ENCODE assay signal across 11 cellular contexts in the genomic region with DNA sequence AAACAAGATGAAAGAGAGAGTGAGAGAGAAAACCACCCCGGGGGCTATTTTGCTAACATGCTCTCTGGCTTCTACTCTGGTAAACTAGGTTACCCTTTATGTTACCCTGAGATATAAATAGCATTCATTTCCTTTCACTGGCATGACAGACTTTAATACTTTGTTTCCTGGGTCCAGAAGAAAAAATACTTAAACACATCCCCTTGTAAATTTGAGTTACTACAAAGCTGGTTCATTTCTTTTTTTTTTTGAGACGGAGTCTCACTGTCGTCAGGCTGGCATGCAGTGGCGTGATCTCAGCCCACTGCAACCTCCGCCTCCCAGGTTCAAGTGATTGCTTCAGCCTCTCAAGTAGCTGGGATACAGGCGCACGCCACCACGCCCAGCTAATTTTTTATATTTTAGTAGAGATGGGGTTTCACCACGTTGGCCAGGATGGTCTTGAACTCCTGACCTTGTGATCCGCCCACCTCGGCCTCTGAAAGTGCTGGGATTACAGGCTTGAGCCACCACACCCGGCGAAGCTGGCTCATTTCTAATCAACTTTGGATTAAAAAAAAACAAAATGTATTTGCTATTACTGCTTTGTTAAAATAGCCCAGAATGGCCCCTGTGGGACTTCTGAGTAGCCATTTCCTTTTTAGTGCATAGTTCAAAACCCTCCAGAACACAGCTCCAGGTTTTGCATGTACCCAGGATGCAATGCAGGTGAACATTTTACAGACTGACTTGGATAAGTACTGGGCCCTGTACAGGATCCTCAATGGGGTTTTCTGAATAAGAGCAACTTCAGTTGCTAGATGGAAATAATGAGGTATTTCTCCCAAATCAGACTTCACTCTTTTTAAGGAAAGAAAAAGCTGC. TPM values are rescaled to one million over a fixed set of nuclear protein-coding genes. Genes with fewer than 3 reads are reported as not detected.
DNase-seq lines count a peak whose midpoint lies in the region; ATAC-seq and TF ChIP-seq lines count a peak whose summit lies in the region.
"Had no signal": no experiment of that assay in that cellular context is flagged by ENCODE, and none has a peak within 500 bp of the region (broad histone marks: within the 10 kb centered on the region; RNA-seq: fewer than 3 reads in every experiment).

No MANE protein-coding gene starts in this region.

- CTCF ChIA-PET in activated CD4-positive, alpha-beta T cell treated with anti-CD3 and anti-CD28 coated beads, Interleukin-2, amount 10 ng/mL, durations not matched to agents 7 days and 5 days (lab: Charles Lee): interaction anchor here (1.1 to 1.2 kb wide), 2 partner anchors 12 to 14 kb away, joined by 4 read pairs; no protein-coding TSS in a partner anchor
- CTCF ChIA-PET in SK-N-SH (lab: Yijun Ruan, JAX): interaction anchor here (1.3 to 1.4 kb wide), 2 partner anchors 12 to 67 kb away, joined by 3 read pairs; partner anchors contain the start of gene MTF1

- no peaks in the 10 kb centered on the region for H3K27me3 Mint-ChIP-seq in activated CD4-positive, alpha-beta T cell treated with anti-CD3 and anti-CD28 coated beads, Interleukin-2, amount 10 ng/mL, durations not matched to agents 7 days and 5 days
- H3K27me3 Mint-ChIP-seq in activated T-helper 17 cell treated with anti-CD3 and anti-CD28 coated beads, Interleukin-2, amount 50 U/mL, for 72 hours: no peaks in the 10 kb centered on the region

- H3K79me2 ChIP-seq in SK-N-SH (ENCODE audit: insufficient read depth): peaks cover 43% of the 10 kb centered on the region

- no peaks in the 10 kb centered on the region for H3K27me3 ChIP-seq in skeletal muscle tissue (ENCODE audit: control insufficient read depth in 3 of 3, insufficient read depth in 3 of 3, low read length in 3 of 3)
- no peaks in the 10 kb centered on the region for H3K27me3 ChIP-seq in SK-N-SH (ENCODE audit: insufficient read depth)

- H3K9me3 ChIP-seq in skeletal muscle tissue (ENCODE audit: control insufficient read depth in 3 of 3, low read length in 3 of 3) (no peaks in the 10 kb centered on the region), SK-N-SH (no peaks in the 10 kb centered on the region)

- no peak overlapping the region for H3K4me3 Mint-ChIP-seq in activated CD4-positive, alpha-beta T cell treated with anti-CD3 and anti-CD28 coated beads, Interleukin-2, amount 10 ng/mL, durations not matched to agents 7 days and 5 days
- H3K4me3 Mint-ChIP-seq in activated T-helper 17 cell treated with anti-CD3 and anti-CD28 coated beads, Interleukin-2, amount 50 U/mL, for 72 hours: peak overlapping the region; percentile 60

- no peak for TF ChIP-seq CTCF in SK-N-SH (IDR thresholded peaks at IDR 0.05)

- 85% methylated on average over 13 of the region's 13 CpGs for WGBS in SK-N-SH (ENCODE audit: low lambda C conversion rate)

- H3K4me1 Mint-ChIP-seq in activated CD4-positive, alpha-beta T cell treated with anti-CD3 and anti-CD28 coated beads, Interleukin-2, amount 10 ng/mL, durations not matched to agents 7 days and 5 days: peaks cover 56% of the 10 kb centered on the region
- H3K4me1 Mint-ChIP-seq in activated T-helper 17 cell treated with anti-CD3 and anti-CD28 coated beads, Interleukin-2, amount 50 U/mL, for 72 hours: peaks cover 31% of the 10 kb centered on the region

- H3K36me3 ChIP-seq in skeletal muscle tissue (ENCODE audit: control insufficient read depth in 3 of 3, insufficient read depth in 3 of 3, low read length in 3 of 3): peaks cover 0 to 5% (median 0%) of the 10 kb centered on the region in 3 donors
- H3K36me3 ChIP-seq in SK-N-SH (replicated peaks in 1 of 2; ENCODE audit: control insufficient read depth in 1 of 2, insufficient read depth in 2 of 2, low read length in 1 of 2): peaks cover 3 to 20% of the 10 kb centered on the region in 2 experiments

- DNase-seq in activated CD4-positive, alpha-beta T cell treated with anti-CD3 and anti-CD28 coated beads, Interleukin-2, amount 10 ng/mL, durations not matched to agents 7 days and 5 days: no peak
- no peak for DNase-seq in activated CD4-positive, alpha-beta T cell treated with anti-CD3 and anti-CD28 coated beads for 48 hours
- DNase-seq in SK-N-SH: no peak
- DNase-seq in activated effector memory CD4-positive, alpha-beta T cell treated with anti-CD3 and anti-CD28 coated beads, Interleukin-2, amount 50 U/mL, for 16 hours: no peak
- DNase-seq in NCI-H2029 (lab: John Stamatoyannopoulos, UW): no peak
- DNase-seq: ACHN, KBM-7 had no signal

- H3K27ac Mint-ChIP-seq in activated CD4-positive, alpha-beta T cell treated with anti-CD3 and anti-CD28 coated beads, Interleukin-2, amount 10 ng/mL, durations not matched to agents 7 days and 5 days: peak overlapping the region; percentile 58
- H3K27ac Mint-ChIP-seq in activated T-helper 17 cell treated with anti-CD3 and anti-CD28 coated beads, Interleukin-2, amount 50 U/mL, for 72 hours: peak overlapping the region; percentile 92

- TF ChIP-seq EP300 in SK-N-SH (IDR thresholded peaks at IDR 0.05; ENCODE audit: borderline replicate concordance in 1 of 2, low read depth in 1 of 2, low read length in 1 of 2): no peak

- ATAC-seq in HG02970 (IDR thresholded peaks at IDR 0.05; ENCODE audit: low FRiP score, unreplicated experiment): peak; percentile 34
- peak; percentile 40 for ATAC-seq in activated T-helper 17 cell treated with anti-CD3 and anti-CD28 coated beads, Interleukin-2, amount 50 U/mL, for 72 hours (replicated peaks)

- no peak overlapping the region for H3K4me2 ChIP-seq in SK-N-SH

- H3K27ac ChIP-seq in skeletal muscle tissue (ENCODE audit: low read depth, low read length) (peak overlapping the region; percentile 74), SK-N-SH (ENCODE audit: low read depth in 2 of 2, low read length in 1 of 2) (no peak overlapping the region)

- H3K4me1 ChIP-seq in skeletal muscle tissue (ENCODE audit: control insufficient read depth in 3 of 3, insufficient read depth in 3 of 3, low read length in 3 of 3) (peaks cover 23 to 29% (median 23%) of the 10 kb centered on the region in 3 donors), SK-N-SH (ENCODE audit: control insufficient read depth in 1 of 2, insufficient read depth in 2 of 2, low read depth in 1 of 2, low read length in 1 of 2) (peaks cover 5 to 6% of the 10 kb centered on the region in 2 experiments; a peak in 2 of 4 replicates)

- H3K9me3 Mint-ChIP-seq in activated CD4-positive, alpha-beta T cell treated with anti-CD3 and anti-CD28 coated beads, Interleukin-2, amount 10 ng/mL, durations not matched to agents 7 days and 5 days: no peaks in the 10 kb centered on the region
- H3K9me3 Mint-ChIP-seq in activated T-helper 17 cell treated with anti-CD3 and anti-CD28 coated beads, Interleukin-2, amount 50 U/mL, for 72 hours: no peaks in the 10 kb centered on the region

- H3K36me3 Mint-ChIP-seq in activated CD4-positive, alpha-beta T cell treated with anti-CD3 and anti-CD28 coated beads, Interleukin-2, amount 10 ng/mL, durations not matched to agents 7 days and 5 days (ENCODE audit: low read depth): peaks cover 20% of the 10 kb centered on the region
- H3K36me3 Mint-ChIP-seq in activated T-helper 17 cell treated with anti-CD3 and anti-CD28 coated beads, Interleukin-2, amount 50 U/mL, for 72 hours (ENCODE audit: low read depth): no peaks in the 10 kb centered on the region

- no peak for TF ChIP-seq RAD21 in SK-N-SH (IDR thresholded peaks at IDR 0.05; ENCODE audit: low read length)

- H2AFZ ChIP-seq in SK-N-SH (ENCODE audit: low read depth): no peak overlapping the region

- POLR2A ChIA-PET in activated CD4-positive, alpha-beta T cell treated with anti-CD3 and anti-CD28 coated beads, Interleukin-2, amount 10 ng/mL, durations not matched to agents 7 days and 5 days (lab: Charles Lee): no interaction called here
- POLR2A ChIA-PET in SK-N-SH (lab: Yijun Ruan, JAX): no interaction called here

- H3K9me2 ChIP-seq in SK-N-SH: no peaks in the 10 kb centered on the region

- peaks cover 8% of the 10 kb centered on the region for H3F3A ChIP-seq in SK-N-SH (replicated peaks; ENCODE audit: insufficient read depth)

- H3K9ac ChIP-seq in skeletal muscle tissue (ENCODE audit: low read depth in 1 of 3, low read length in 3 of 3) (peak overlapping the region in 2 of 3 donors; percentile 46 to 56), SK-N-SH (no peak overlapping the region)

- H3K4me3 ChIP-seq in skeletal muscle tissue (ENCODE audit: low read length in 3 of 3) (peak overlapping the region in 1 of 3 donors; percentile 5), SK-N-SH (ENCODE audit: low read depth in 2 of 2, low read length in 1 of 2) (no peak overlapping the region)
- H3K4me3 ChIP-seq: skin epidermis had no signal

- no peaks in the 10 kb centered on the region for H4K20me1 ChIP-seq in SK-N-SH (ENCODE audit: insufficient read depth)

TF ChIP-seq in SK-N-SH, 30 proteins besides CTCF, POLR2A, EP300 and RAD21:
- TF ChIP-seq TCF12 (IDR thresholded peaks at IDR 0.05) (no peak), FOXM1 (IDR thresholded peaks at IDR 0.05; ENCODE audit: low read depth) (no peak), SMC3 (IDR thresholded peaks at IDR 0.05; ENCODE audit: low read depth, low read length) (no peak), GATA2 (CRISPR knock-in tag; IDR thresholded peaks at IDR 0.05) (no peak), USF2 (IDR thresholded peaks at IDR 0.05; ENCODE audit: borderline replicate concordance, low read depth, low read length) (no peak), MEF2A (IDR thresholded peaks at IDR 0.05; ENCODE audit: borderline replicate concordance, low read depth) (no peak), MXI1 (IDR thresholded peaks at IDR 0.05; ENCODE audit: low read depth, low read length) (no peak), RXRA (IDR thresholded peaks at IDR 0.05; ENCODE audit: borderline replicate concordance, low read depth) (no peak)

RNA-seq across cellular contexts. Expression of gene INPP5B, which starts 20.6 kb away (rescaled TPM):
- total RNA-seq in activated CD4-positive, alpha-beta T cell treated with anti-CD3 and anti-CD28 coated beads, Interleukin-2, amount 10 ng/mL, durations not matched to agents 7 days and 5 days: 10 to 100 TPM; 31.5 to 33.8 TPM
- total RNA-seq in activated T-helper 17 cell treated with anti-CD3 and anti-CD28 coated beads, Interleukin-2, amount 50 U/mL, for 72 hours: 10 to 100 TPM; 21.6 to 26.9 TPM
- total RNA-seq in skeletal muscle tissue: 9.4 TPM
- polyA plus RNA-seq in SK-N-SH (2012; rRNA removed): 10.5 and 12.3 TPM in 2 replicates
- 5.9 and 7.3 TPM in 2 replicates for polyA plus RNA-seq in SK-N-SH (2012; cell fraction: cytosol; rRNA removed)
- 20.9 and 24.8 TPM in 2 replicates for polyA plus RNA-seq in SK-N-SH (2012; cell fraction: nucleus; rRNA removed)
